Comparison of ENCODE assay signal across 1 cellular context in the genomic region with DNA sequence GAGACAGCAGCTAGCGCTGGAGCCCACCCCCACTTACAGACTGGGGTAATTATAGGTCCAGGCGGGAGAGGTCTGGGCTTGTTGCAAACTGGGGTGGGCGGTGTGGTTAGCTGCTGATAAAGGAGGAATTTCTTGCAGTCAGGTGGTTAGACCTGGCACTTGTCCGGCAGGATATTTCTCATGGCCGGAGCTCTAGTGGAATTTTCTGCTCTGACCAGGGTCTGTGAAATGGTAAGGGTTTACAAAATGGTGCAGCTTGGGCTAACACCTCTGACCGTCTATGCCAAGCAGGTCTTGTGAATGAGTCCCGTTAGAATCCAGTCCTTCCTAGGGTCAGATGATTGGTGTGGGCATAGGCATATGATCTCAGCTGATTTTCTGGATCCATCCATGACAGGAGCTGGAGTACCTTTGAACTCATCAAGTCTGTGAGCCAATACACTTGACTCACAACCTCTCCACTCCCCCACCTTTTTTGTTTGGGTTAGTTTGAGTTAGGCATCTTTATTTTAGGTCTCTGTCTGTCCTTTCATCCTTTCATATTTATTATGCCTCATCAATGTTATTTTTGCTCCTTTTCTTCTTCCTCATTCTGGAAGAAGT.
TF ChIP-seq lines count a peak whose summit lies in the region.

No MANE protein-coding gene starts in this region.

TF ChIP-seq in H1, 55 proteins besides CTCF, POLR2A, EP300 and RAD21 (continued from another document):
- TF ChIP-seq TCF12 (IDR thresholded peaks at IDR 0.05; ENCODE audit: low read depth, low read length) (no peak), JUND (IDR thresholded peaks at IDR 0.05; ENCODE audit: low read length) (no peak), RNF2 (IDR thresholded peaks at IDR 0.05; ENCODE audit: borderline replicate concordance, low read depth, low read length, missing control alignments, poor library complexity, severe bottlenecking) (no peak), CBX8 (IDR thresholded peaks at IDR 0.05; ENCODE audit: borderline replicate concordance, low read depth, low read length) (no peak)
- TF ChIP-seq, protein P1, sequence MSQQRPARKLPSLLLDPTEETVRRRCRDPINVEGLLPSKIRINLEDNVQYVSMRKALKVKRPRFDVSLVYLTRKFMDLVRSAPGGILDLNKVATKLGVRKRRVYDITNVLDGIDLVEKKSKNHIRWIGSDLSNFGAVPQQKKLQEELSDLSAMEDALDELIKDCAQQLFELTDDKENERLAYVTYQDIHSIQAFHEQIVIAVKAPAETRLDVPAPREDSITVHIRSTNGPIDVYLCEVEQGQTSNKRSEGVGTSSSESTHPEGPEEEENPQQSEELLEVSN (IDR thresholded peaks at IDR 0.05) = no peak
